21 cellular contexts compared by ENCODE assay signal in the genomic region with DNA sequence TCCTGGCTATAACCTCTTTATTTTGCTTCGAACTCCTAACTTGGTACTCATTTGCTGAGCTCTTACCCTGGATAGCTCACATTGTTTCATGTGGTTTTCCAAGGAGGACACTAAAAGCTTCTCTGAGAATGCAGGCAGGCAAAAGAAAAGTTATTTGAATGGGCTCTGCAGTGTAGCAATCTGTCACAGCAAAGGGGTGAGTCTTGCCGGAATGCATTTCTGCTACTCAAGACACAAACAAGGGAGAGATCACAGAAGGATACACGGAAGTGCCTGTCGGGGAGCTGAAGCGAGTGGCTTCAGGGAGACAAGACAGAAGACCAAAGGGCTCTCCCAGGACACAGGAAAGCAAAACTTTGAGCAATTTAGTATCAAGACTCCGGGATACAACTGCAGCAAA.
"Had no signal": no experiment of that assay in that cellular context is flagged by ENCODE, and none has a peak within 500 bp of the region (broad histone marks: within the 10 kb centered on the region; RNA-seq: fewer than 3 reads in every experiment).

No MANE protein-coding gene starts in this region.

- H3K4me3 ChIP-seq: colonic mucosa, esophagus muscularis mucosa, heart right ventricle, left ventricle myocardium inferior, mucosa of descending colon, prostate gland, right lobe of liver had no signal

- H3K9me3 ChIP-seq: colonic mucosa, mucosa of descending colon, prostate gland, right lobe of liver had no signal

- H3K9me3 Mint-ChIP-seq: activated CD8-positive, alpha-beta T cell treated with anti-CD3 and anti-CD28 coated beads for 36 hours; activated T-helper 2 cell treated with anti-CD3 and anti-CD28 coated beads, Interferon-gamma antibody, Interleukin-2, Interleukin-4, amounts not matched to agents 10 μg/mL and 5 μg/mL and 100 μg/mL, durations not matched to agents 14 hours and 24 hours and 36 hours; naive thymus-derived CD4-positive, alpha-beta T cell; stimulated activated memory B cell treated with anti-CD40 and anti-IgM and Interleukin-4, amounts not matched to agents 10 μg/mL and 1 μg/mL and 100 μg/mL, for 72 hours; T-helper 2 cell treated with Interferon-gamma antibody and Interleukin-4, amounts not matched to agents 5 μg/mL and 100 μg/mL, for 36 hours; WTC11 had no signal

- H3K27ac Mint-ChIP-seq: activated CD8-positive, alpha-beta T cell treated with anti-CD3 and anti-CD28 coated beads for 36 hours; activated T-helper 2 cell treated with anti-CD3 and anti-CD28 coated beads, Interferon-gamma antibody, Interleukin-2, Interleukin-4, amounts not matched to agents 10 μg/mL and 5 μg/mL and 100 μg/mL, durations not matched to agents 14 hours and 24 hours and 36 hours; naive thymus-derived CD4-positive, alpha-beta T cell; stimulated activated memory B cell treated with anti-CD40 and anti-IgM and Interleukin-4, amounts not matched to agents 10 μg/mL and 1 μg/mL and 100 μg/mL, for 72 hours; T-helper 2 cell treated with Interferon-gamma antibody and Interleukin-4, amounts not matched to agents 5 μg/mL and 100 μg/mL, for 36 hours; WTC11 had no signal

- H3K4me1 ChIP-seq: colonic mucosa, left ventricle myocardium inferior, prostate gland, right lobe of liver had no signal

- DNase-seq: activated CD4-positive, alpha-beta T cell treated with anti-CD3 and anti-CD28 coated beads for 48 hours; activated CD8-positive, alpha-beta T cell treated with anti-CD3 and anti-CD28 coated beads for 36 hours; activated naive CD4-positive, alpha-beta T cell treated with Interleukin-2 at 50 U/mL for 16 hours; activated T-cell treated with anti-CD3 and anti-CD28 coated beads, Interleukin-2, amount 50 U/mL, for 1 hour; brain microvascular endothelial cell; central memory CD4-positive, alpha-beta T cell; colonic mucosa; heart right ventricle; kidney glomerular epithelial cell; left ventricle myocardium inferior; mammary epithelial cell; mucosa of descending colon; naive thymus-derived CD4-positive, alpha-beta T cell; right lobe of liver; stimulated activated CD4-positive, alpha-beta T cell treated with anti-CD3 and anti-CD28 coated beads, Interleukin-4, amount 100 ng/mL, for 24 hours had no signal

- H3K27me3 ChIP-seq: brain microvascular endothelial cell, colonic mucosa, esophagus muscularis mucosa, right lobe of liver had no signal

- ATAC-seq: activated CD8-positive, alpha-beta T cell treated with anti-CD3 and anti-CD28 coated beads for 36 hours; heart right ventricle; mucosa of descending colon; naive thymus-derived CD4-positive, alpha-beta T cell; right lobe of liver; stimulated activated memory B cell treated with anti-CD40 and anti-IgM and Interleukin-4, amounts not matched to agents 10 μg/mL and 1 μg/mL and 100 μg/mL, for 72 hours; WTC11 had no signal

- H3K36me3 ChIP-seq: brain microvascular endothelial cell, colonic mucosa, esophagus muscularis mucosa, heart right ventricle, left ventricle myocardium inferior, prostate gland, right lobe of liver had no signal

- H3K36me3 Mint-ChIP-seq: naive thymus-derived CD4-positive, alpha-beta T cell; stimulated activated memory B cell treated with anti-CD40 and anti-IgM and Interleukin-4, amounts not matched to agents 10 μg/mL and 1 μg/mL and 100 μg/mL, for 72 hours; WTC11 had no signal

- H3K4me1 Mint-ChIP-seq: naive thymus-derived CD4-positive, alpha-beta T cell; stimulated activated memory B cell treated with anti-CD40 and anti-IgM and Interleukin-4, amounts not matched to agents 10 μg/mL and 1 μg/mL and 100 μg/mL, for 72 hours had no signal

- H3K4me3 Mint-ChIP-seq: activated CD8-positive, alpha-beta T cell treated with anti-CD3 and anti-CD28 coated beads for 36 hours; naive thymus-derived CD4-positive, alpha-beta T cell; stimulated activated memory B cell treated with anti-CD40 and anti-IgM and Interleukin-4, amounts not matched to agents 10 μg/mL and 1 μg/mL and 100 μg/mL, for 72 hours; T-helper 2 cell treated with Interferon-gamma antibody and Interleukin-4, amounts not matched to agents 5 μg/mL and 100 μg/mL, for 36 hours; WTC11 had no signal

- H3K27ac ChIP-seq: brain microvascular endothelial cell, colonic mucosa, esophagus muscularis mucosa, heart right ventricle, left ventricle myocardium inferior, prostate gland, right lobe of liver had no signal
